30 cellular contexts compared by ENCODE assay signal in the genomic region with DNA sequence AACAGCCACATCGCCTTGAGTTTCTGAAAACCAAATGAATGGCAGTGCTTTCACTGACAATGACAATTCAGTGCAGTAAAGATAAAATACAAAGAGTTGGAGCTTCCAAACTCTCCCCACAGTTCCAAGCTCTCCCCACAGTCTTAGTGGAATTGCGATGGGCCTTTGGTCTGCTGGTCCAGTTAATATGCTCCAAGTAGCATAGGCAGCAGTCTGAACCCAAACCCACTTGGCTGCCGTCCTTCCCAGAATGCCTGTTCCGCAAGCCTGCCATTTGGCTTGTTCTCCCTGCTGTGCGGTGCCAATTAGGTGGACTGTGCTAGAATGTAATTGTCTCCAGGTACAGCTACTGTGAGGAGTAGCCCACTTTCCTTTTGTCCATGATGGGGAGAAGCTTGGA.
"Had no signal": no experiment of that assay in that cellular context is flagged by ENCODE, and none has a peak within 500 bp of the region (broad histone marks: within the 10 kb centered on the region; RNA-seq: fewer than 3 reads in every experiment).

No MANE protein-coding gene starts in this region.

- H3K36me3 ChIP-seq: heart left ventricle, left ventricle myocardium inferior, neural progenitor cell, neutrophil, right atrium auricular region, right lobe of liver, stomach, suprapubic skin, thoracic aorta, tibial artery, upper lobe of right lung had no signal

- H3K27me3 Mint-ChIP-seq: stimulated activated naive B cell treated with anti-CD40 and anti-IgM and Interleukin-4, amounts not matched to agents 10 μg/mL and 1 μg/mL and 100 μg/mL, for 72 hours had no signal

- H3K9me3 Mint-ChIP-seq: immature natural killer cell; naive thymus-derived CD8-positive, alpha-beta T cell; nephron; neural progenitor cell; stimulated activated naive B cell treated with anti-CD40 and anti-IgM and Interleukin-4, amounts not matched to agents 10 μg/mL and 1 μg/mL and 100 μg/mL, for 72 hours had no signal

- H3K4me3 Mint-ChIP-seq: immature natural killer cell; mesothelial cell of epicardium; naive thymus-derived CD8-positive, alpha-beta T cell; nephron; neural progenitor cell; stimulated activated naive B cell treated with anti-CD40 and anti-IgM and Interleukin-4, amounts not matched to agents 10 μg/mL and 1 μg/mL and 100 μg/mL, for 72 hours had no signal

- FAIRE-seq: islet of Langerhans, urothelium cell line had no signal

- ATAC-seq: mucosa of descending colon; naive thymus-derived CD8-positive, alpha-beta T cell; right lobe of liver; stimulated activated naive B cell treated with anti-CD40 and anti-IgM and Interleukin-4, amounts not matched to agents 10 μg/mL and 1 μg/mL and 100 μg/mL, for 72 hours; stimulated activated naive CD8-positive, alpha-beta T cell treated with anti-CD3 and anti-CD28 coated beads, Interleukin-15, Interleukin-2, amounts not matched to agents 100 U/mL and 50 U/mL, for 24 hours; upper lobe of right lung had no signal

- H3K4me3 ChIP-seq: heart left ventricle, left ventricle myocardium inferior, lung, mucosa of descending colon, neural progenitor cell, right atrium auricular region, right lobe of liver, skin epidermis, stomach, suprapubic skin, thoracic aorta, tibial artery, upper lobe of right lung had no signal

- H3K4me1 ChIP-seq: parathyroid adenoma, right lobe of liver, suprapubic skin, tibial artery had no signal

- H3K27me3 ChIP-seq: heart left ventricle, neural progenitor cell, neutrophil, right atrium auricular region, right lobe of liver, stomach, suprapubic skin, tibial artery, upper lobe of right lung had no signal

- H3K4me1 Mint-ChIP-seq: immature natural killer cell; naive thymus-derived CD8-positive, alpha-beta T cell; nephron; stimulated activated naive B cell treated with anti-CD40 and anti-IgM and Interleukin-4, amounts not matched to agents 10 μg/mL and 1 μg/mL and 100 μg/mL, for 72 hours had no signal

- H3K27ac ChIP-seq: heart left ventricle, left ventricle myocardium inferior, neural progenitor cell, neutrophil, parathyroid adenoma, right atrium auricular region, right lobe of liver, skin epidermis, stomach, suprapubic skin, thoracic aorta, tibial artery, upper lobe of right lung had no signal

- H3K9ac ChIP-seq: neural progenitor cell, parathyroid adenoma had no signal

- H3K27ac Mint-ChIP-seq: immature natural killer cell; mesothelial cell of epicardium; nephron; stimulated activated naive B cell treated with anti-CD40 and anti-IgM and Interleukin-4, amounts not matched to agents 10 μg/mL and 1 μg/mL and 100 μg/mL, for 72 hours had no signal

- H3K36me3 Mint-ChIP-seq: immature natural killer cell; naive thymus-derived CD8-positive, alpha-beta T cell; neural progenitor cell; stimulated activated naive B cell treated with anti-CD40 and anti-IgM and Interleukin-4, amounts not matched to agents 10 μg/mL and 1 μg/mL and 100 μg/mL, for 72 hours had no signal

- H3K9me3 ChIP-seq: heart left ventricle, left ventricle myocardium inferior, mucosa of descending colon, neutrophil, right atrium auricular region, right lobe of liver, stomach, suprapubic skin, thoracic aorta, tibial artery, upper lobe of right lung had no signal

- DNase-seq: heart left ventricle; immature natural killer cell; left ventricle myocardium inferior; mesendoderm; mucosa of descending colon; naive thymus-derived CD8-positive, alpha-beta T cell; occipital lobe; right lobe of liver; stimulated activated CD4-positive, alpha-beta T cell treated with anti-CD3 and anti-CD28 coated beads, Interleukin-12 subunit alpha, Interleukin-12 subunit beta, amount 100 ng/mL, for 4 hours; stimulated activated CD4-positive, alpha-beta T cell treated with anti-CD3 and anti-CD28 coated beads, Interleukin-15, amount 100 ng/mL, for 24 hours; stimulated activated CD4-positive, alpha-beta T cell treated with anti-CD3 and anti-CD28 coated beads, Interleukin-2, amount 100 ng/mL, for 24 hours; stimulated activated CD4-positive, alpha-beta T cell treated with anti-CD3 and anti-CD28 coated beads, Interleukin-4, amount 100 ng/mL, for 1 hour; stimulated activated naive B cell treated with anti-CD40 and anti-IgM and Interleukin-4, amounts not matched to agents 10 μg/mL and 1 μg/mL and 100 μg/mL, for 72 hours; stimulated activated naive CD8-positive, alpha-beta T cell treated with anti-CD3 and anti-CD28 coated beads, Interleukin-15, Interleukin-2, amounts not matched to agents 100 U/mL and 50 U/mL, for 24 hours; stomach; tibial artery; trophoblast cell; upper lobe of right lung had no signal
